Comparison of ENCODE assay signal across 9 cellular contexts in genomic region chr3:150564243-150564642, GRCh38.
"Had no signal": no experiment of that assay in that cellular context is flagged by ENCODE, and none has a peak within 500 bp of the region (broad histone marks: within the 10 kb centered on the region; RNA-seq: fewer than 3 reads in every experiment).

No MANE protein-coding gene starts in this region.

- H3K4me3 ChIP-seq: GM23338 had no signal

- FAIRE-seq: H1, H54, HTR-8/SVneo had no signal

- H3K27ac ChIP-seq: KMS-11 had no signal

- ATAC-seq: GM23338 had no signal

- DNase-seq: H9, HCEC 1CT, HFFc6, KBM-7 had no signal
